ENCODE assay signal across 10 cellular contexts in genomic region chr4:98518555-98519267, GRCh38.
DNase-seq lines count a peak whose midpoint lies in the region; ATAC-seq, FAIRE-seq and TF ChIP-seq lines count a peak whose summit lies in the region.
"Had no signal": no experiment of that assay in that cellular context is flagged by ENCODE, and none has a peak within 500 bp of the region (broad histone marks: within the 10 kb centered on the region; RNA-seq: fewer than 3 reads in every experiment).

No MANE protein-coding gene starts in this region.

- H3K79me2 ChIP-seq in astrocyte (ENCODE audit: insufficient read depth, low read length) = peaks cover 74% of the 10 kb centered on the region

- no peaks in the 10 kb centered on the region for H3K36me3 ChIP-seq in astrocyte (ENCODE audit: insufficient read depth, low read length)

- H3K9me3 Mint-ChIP-seq in astrocyte (ENCODE audit: unreplicated experiment) = no peaks in the 10 kb centered on the region

- H2AFZ ChIP-seq in astrocyte (ENCODE audit: low read depth, low read length) = no peak overlapping the region

- DNase-seq in GM10266 (ENCODE audit: extremely low spot score) (peak; percentile 20), astrocyte (ENCODE audit: low read depth) (no peak), glomerular visceral epithelial cell (ENCODE audit: extremely low spot score) (no peak), DMS79 treated with DMSO at 0.1 percent for 48 hours (lab: John Stamatoyannopoulos, UW) (no peak), NCI-H510A (lab: John Stamatoyannopoulos, UW) (no peak), NCI-H1436 treated with DMSO at 0.1 percent for 48 hours (lab: John Stamatoyannopoulos, UW) (no peak)
- DNase-seq: DMS53 had no signal

- no peaks in the 10 kb centered on the region for H3K36me3 Mint-ChIP-seq in astrocyte (ENCODE audit: low read depth, unreplicated experiment)

- TF ChIP-seq CTCF in GM10266 (IDR thresholded peaks at IDR 0.05; ENCODE audit: control insufficient read depth, insufficient read depth, low read depth, missing control alignments) (no peak), astrocyte (IDR thresholded peaks at IDR 0.05; ENCODE audit: insufficient read depth, low read depth, low read length) (no peak)

- peak overlapping the region; percentile 80 for H3K9ac ChIP-seq in astrocyte (ENCODE audit: low read length)

- ATAC-seq in GM19467 (IDR thresholded peaks at IDR 0.05; ENCODE audit: unreplicated experiment) = peak; percentile 96
- ATAC-seq in HG03103 (IDR thresholded peaks at IDR 0.05; ENCODE audit: low read depth, unreplicated experiment) = peak; percentile 96

- H4K20me1 ChIP-seq in astrocyte (ENCODE audit: insufficient read depth, low read length) = no peaks in the 10 kb centered on the region

- H3K4me2 ChIP-seq in astrocyte (ENCODE audit: low read length) = peak overlapping the region; percentile 65

- H3K4me3 Mint-ChIP-seq in astrocyte (ENCODE audit: unreplicated experiment) = peak overlapping the region; percentile 42

- peaks cover 87% of the 10 kb centered on the region for H3K4me1 ChIP-seq in astrocyte (ENCODE audit: insufficient read depth, low read length)

- H3K27ac Mint-ChIP-seq in astrocyte (ENCODE audit: unreplicated experiment) = peak overlapping the region; percentile 99

- H3K9me3 ChIP-seq in astrocyte (ENCODE audit: insufficient read depth, low read depth, low read length) = no peaks in the 10 kb centered on the region

- H3K27me3 Mint-ChIP-seq in astrocyte (ENCODE audit: low read depth, unreplicated experiment) = no peaks in the 10 kb centered on the region

- FAIRE-seq in astrocyte (lab: Jason Lieb, UNC) = no peak

- H3K27ac ChIP-seq in astrocyte (ENCODE audit: low read depth, low read length) = peak overlapping the region; percentile 97

- H3K4me3 ChIP-seq in astrocyte (ENCODE audit: insufficient read depth, low read depth, low read length) = no peak overlapping the region
- H3K4me3 ChIP-seq: lung had no signal

- H3K4me1 Mint-ChIP-seq in astrocyte (ENCODE audit: low read depth, unreplicated experiment) = peaks cover 88% of the 10 kb centered on the region

- no peaks in the 10 kb centered on the region for H3K27me3 ChIP-seq in astrocyte (ENCODE audit: insufficient read depth, low read length)
